In the genomic region with DNA sequence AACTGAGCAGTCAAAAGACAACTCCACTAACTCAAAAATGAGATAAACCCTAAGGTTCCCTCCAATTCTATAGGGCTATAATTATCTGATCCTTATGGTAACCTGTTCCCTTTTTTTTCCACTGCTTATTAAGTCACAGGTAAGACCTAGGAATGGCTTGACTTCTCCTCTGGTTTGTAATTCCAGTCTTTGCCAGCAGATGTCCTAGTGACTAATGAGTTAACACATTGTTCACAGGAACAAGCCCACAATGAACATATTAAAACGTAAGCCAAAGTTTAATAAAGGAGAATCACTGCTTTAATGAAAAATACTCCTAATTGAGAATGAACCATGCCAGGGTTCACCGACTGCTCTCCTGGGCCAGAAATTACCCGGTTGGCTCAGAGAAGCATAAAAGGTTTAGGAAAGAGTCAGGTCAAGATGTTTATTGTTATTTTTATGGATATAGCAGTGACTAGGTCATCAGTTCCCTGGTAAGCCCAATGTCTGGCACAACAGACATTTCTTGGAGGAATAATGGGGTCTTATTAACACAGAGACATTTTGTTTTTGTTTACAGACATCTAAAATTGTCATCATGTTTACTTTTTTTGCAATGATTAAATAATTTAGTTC, we compare ENCODE assay signal across 9 cellular contexts.
DNase-seq lines count a peak whose midpoint lies in the region; ATAC-seq and TF ChIP-seq lines count a peak whose summit lies in the region.
"Had no signal": no experiment of that assay in that cellular context is flagged by ENCODE, and none has a peak within 500 bp of the region (broad histone marks: within the 10 kb centered on the region; RNA-seq: fewer than 3 reads in every experiment).

No MANE protein-coding gene starts in this region.

- POLR2A ChIA-PET in OCI-LY7 (lab: Charles Lee), result no interaction called here

- H3K4me2 ChIP-seq in OCI-LY7 (ENCODE audit: low read length), result no peak overlapping the region
- H3K4me2 ChIP-seq: BLaER1 treated with 17β-estradiol and CSF1 and Interleukin-3, amounts not matched to agents 10 nM and 100 nM had no signal

- H3K9me3 ChIP-seq in OCI-LY7 (ENCODE audit: low read length), result no peaks in the 10 kb centered on the region
- H3K9me3 ChIP-seq: BLaER1 treated with 17β-estradiol and CSF1 and Interleukin-3, amounts not matched to agents 10 nM and 100 nM had no signal

- H3K4me1 ChIP-seq in OCI-LY7 (ENCODE audit: insufficient read depth, low read length, poor library complexity, severe bottlenecking), result no peaks in the 10 kb centered on the region
- H3K4me1 ChIP-seq: BLaER1 treated with 17β-estradiol and CSF1 and Interleukin-3, amounts not matched to agents 10 nM and 100 nM had no signal

- H3K36me3 ChIP-seq in OCI-LY7 (ENCODE audit: insufficient read depth, low read length), result no peaks in the 10 kb centered on the region
- H3K36me3 ChIP-seq: BLaER1 treated with 17β-estradiol and CSF1 and Interleukin-3, amounts not matched to agents 10 nM and 100 nM had no signal

- ATAC-seq in GM21423 (IDR thresholded peaks at IDR 0.05; ENCODE audit: unreplicated experiment), result peak; percentile 84

- DNase-seq in NCI-H1436 (lab: John Stamatoyannopoulos, UW), result peak; percentile 50
- DNase-seq in NCI-H1436 treated with DMSO at 0.1 percent for 48 hours (lab: John Stamatoyannopoulos, UW), result no peak
- DNase-seq in OCI-LY7 (ENCODE audit: low spot score), result peak; percentile 73
- DNase-seq in astrocyte of the hippocampus (ENCODE audit: low read depth, low spot score), result peak; percentile 80
- DNase-seq in inferior parietal cortex (ENCODE audit: extremely low spot score), result peak; percentile 90
- DNase-seq in stimulated activated CD8-positive, alpha-beta memory T cell treated with anti-CD3 and anti-CD28 coated beads, Interleukin-4, amount 100 ng/mL, for 48 hours, result peak; percentile 37

- no peak overlapping the region for H3K27ac ChIP-seq in OCI-LY7 (ENCODE audit: low read depth, low read length, poor library complexity, severe bottlenecking)
- H3K27ac ChIP-seq: BLaER1 treated with 17β-estradiol and CSF1 and Interleukin-3, amounts not matched to agents 10 nM and 100 nM had no signal

- TF ChIP-seq RAD21 in Ishikawa (IDR thresholded peaks at IDR 0.05; ENCODE audit: low read depth), result peak; percentile 62

- no peaks in the 10 kb centered on the region for H4K20me1 ChIP-seq in OCI-LY7 (ENCODE audit: insufficient read depth, low read length)
- H4K20me1 ChIP-seq: BLaER1 treated with 17β-estradiol and CSF1 and Interleukin-3, amounts not matched to agents 10 nM and 100 nM had no signal

- TF ChIP-seq EP300 in Ishikawa (IDR thresholded peaks at IDR 0.05; ENCODE audit: borderline replicate concordance), result no peak

- no peaks in the 10 kb centered on the region for H3K79me2 ChIP-seq in OCI-LY7 (ENCODE audit: insufficient read depth, low read depth, low read length)

- no peaks in the 10 kb centered on the region for H3K9me2 ChIP-seq in OCI-LY7 (ENCODE audit: insufficient read depth, low read length)

- H2AFZ ChIP-seq in OCI-LY7 (ENCODE audit: low read length), result no peak overlapping the region

- no peak overlapping the region for H3K4me3 ChIP-seq in OCI-LY7 (ENCODE audit: low read depth, low read length, poor library complexity, severe bottlenecking)
- H3K4me3 ChIP-seq: BLaER1 treated with 17β-estradiol and CSF1 and Interleukin-3, amounts not matched to agents 10 nM and 100 nM had no signal

- no TSS peak for BruUV-seq in OCI-LY7 (replicated peaks; lab: Mats Ljungman, UMichigan)

- CTCF ChIA-PET in OCI-LY7 (lab: Charles Lee; ENCODE audit: unreplicated experiment), result no interaction called here

- intact Hi-C loops in OCI-LY7 (cut with micrococcal nuclease; ENCODE audit: unreplicated experiment), result loop anchor here (1.0 kb wide), 1 partner anchor 209 kb away; no protein-coding TSS in a partner anchor

- peak; percentile 84 for TF ChIP-seq CTCF in OCI-LY7 (conservative IDR thresholded peaks at IDR 0.05; ENCODE audit: low read length)

TF ChIP-seq in Ishikawa, 13 proteins besides CTCF, POLR2A, EP300 and RAD21:
- TF ChIP-seq, protein P1, sequence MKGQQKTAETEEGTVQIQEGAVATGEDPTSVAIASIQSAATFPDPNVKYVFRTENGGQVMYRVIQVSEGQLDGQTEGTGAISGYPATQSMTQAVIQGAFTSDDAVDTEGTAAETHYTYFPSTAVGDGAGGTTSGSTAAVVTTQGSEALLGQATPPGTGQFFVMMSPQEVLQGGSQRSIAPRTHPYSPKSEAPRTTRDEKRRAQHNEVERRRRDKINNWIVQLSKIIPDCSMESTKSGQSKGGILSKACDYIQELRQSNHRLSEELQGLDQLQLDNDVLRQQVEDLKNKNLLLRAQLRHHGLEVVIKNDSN (IDR thresholded peaks at IDR 0.05), result no peak
